ENCODE assay signal across 8 cellular contexts in the genomic region with DNA sequence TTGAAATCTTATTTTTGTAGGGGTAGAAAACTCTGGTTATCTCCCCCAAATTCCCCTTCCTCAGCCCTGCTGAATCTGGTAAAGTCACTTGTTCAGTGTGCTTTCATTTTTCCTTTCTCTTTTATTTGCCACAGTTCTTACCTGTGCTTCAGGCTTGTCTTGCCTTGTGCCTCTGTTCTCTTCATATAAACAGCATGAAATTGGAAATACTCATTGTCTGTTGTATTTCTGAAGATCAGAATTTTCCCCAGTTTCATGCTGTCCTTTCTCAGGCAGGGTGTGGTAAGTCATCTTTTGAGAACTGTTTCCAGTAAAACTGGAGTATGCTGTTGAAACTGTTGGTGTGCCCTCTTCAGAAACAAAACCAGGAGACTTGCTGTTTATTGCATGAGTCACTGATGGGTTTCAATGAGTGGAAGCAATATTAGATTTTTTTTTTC.
A peak's percentile ranks its signal among the peaks of the same experiment; 100 is the strongest.
DNase-seq lines count a peak whose midpoint lies in the region; ATAC-seq and TF ChIP-seq lines count a peak whose summit lies in the region.

No MANE protein-coding gene starts in this region.

- peaks cover 55% of the 10 kb centered on the region for H3K4me1 Mint-ChIP-seq in T-helper 1 cell treated with Interleukin-12 subunit alpha and Interleukin-12 subunit beta and Interleukin-4 antibody, amounts not matched to agents 30 μg/mL and 1 μg/mL, for 36 hours (ENCODE audit: low read depth)

- H3K27me3 Mint-ChIP-seq in T-helper 1 cell treated with Interleukin-12 subunit alpha and Interleukin-12 subunit beta and Interleukin-4 antibody, amounts not matched to agents 30 μg/mL and 1 μg/mL, for 36 hours (ENCODE audit: low read depth): no peaks in the 10 kb centered on the region

- peak overlapping the region; percentile 63 for H3K4me3 Mint-ChIP-seq in T-helper 1 cell treated with Interleukin-12 subunit alpha and Interleukin-12 subunit beta and Interleukin-4 antibody, amounts not matched to agents 30 μg/mL and 1 μg/mL, for 36 hours

- DNase-seq in AG08395 (ENCODE audit: low spot score) (peak; percentile 57), kidney glomerular epithelial cell (lab: John Stamatoyannopoulos, UW) (peak; percentile 35), HuH-7 (ENCODE audit: low spot score) (no peak), substantia nigra (lab: John Stamatoyannopoulos, UW) (no peak), WERI-Rb-1 (no peak)

- peak overlapping the region; percentile 85 for H3K27ac Mint-ChIP-seq in T-helper 1 cell treated with Interleukin-12 subunit alpha and Interleukin-12 subunit beta and Interleukin-4 antibody, amounts not matched to agents 30 μg/mL and 1 μg/mL, for 36 hours

- TF ChIP-seq CTCF in WERI-Rb-1 (IDR thresholded peaks at IDR 0.05; ENCODE audit: low read depth, low read length): no peak

- H3K27ac ChIP-seq in substantia nigra (ENCODE audit: low read depth, low read length, poor library complexity, severe bottlenecking) (no peak overlapping the region), WERI-Rb-1 (no peak overlapping the region)

- H3K27me3 ChIP-seq in WERI-Rb-1 (ENCODE audit: insufficient read depth, low read depth, severe bottlenecking): no peaks in the 10 kb centered on the region

- H3K36me3 ChIP-seq in WERI-Rb-1: no peaks in the 10 kb centered on the region

- no peak overlapping the region for H3K4me3 ChIP-seq in WERI-Rb-1 (ENCODE audit: low read depth, low read length)

- H3K9me3 ChIP-seq in WERI-Rb-1 (ENCODE audit: severe bottlenecking): no peaks in the 10 kb centered on the region

- ATAC-seq in GM18867 (IDR thresholded peaks at IDR 0.05; ENCODE audit: unreplicated experiment) (peak; percentile 80), HG02981 (IDR thresholded peaks at IDR 0.05; ENCODE audit: unreplicated experiment) (peak; percentile 76)

- peaks cover 1% of the 10 kb centered on the region for H3K36me3 Mint-ChIP-seq in T-helper 1 cell treated with Interleukin-12 subunit alpha and Interleukin-12 subunit beta and Interleukin-4 antibody, amounts not matched to agents 30 μg/mL and 1 μg/mL, for 36 hours (ENCODE audit: low read depth)

- no peaks in the 10 kb centered on the region for H3K9me3 Mint-ChIP-seq in T-helper 1 cell treated with Interleukin-12 subunit alpha and Interleukin-12 subunit beta and Interleukin-4 antibody, amounts not matched to agents 30 μg/mL and 1 μg/mL, for 36 hours

Comparison
In these comparisons a context has a peak if more than half of its experiments do, and no peak if none do; other contexts are left out.
1. DNase-seq: peak in AG08395 (single experiment) and kidney glomerular epithelial cell (single experiment); none in HuH-7 (single experiment), substantia nigra (0 of 49) and WERI-Rb-1 (single experiment).